Comparison of ENCODE assay signal across 8 cellular contexts in the genomic region with DNA sequence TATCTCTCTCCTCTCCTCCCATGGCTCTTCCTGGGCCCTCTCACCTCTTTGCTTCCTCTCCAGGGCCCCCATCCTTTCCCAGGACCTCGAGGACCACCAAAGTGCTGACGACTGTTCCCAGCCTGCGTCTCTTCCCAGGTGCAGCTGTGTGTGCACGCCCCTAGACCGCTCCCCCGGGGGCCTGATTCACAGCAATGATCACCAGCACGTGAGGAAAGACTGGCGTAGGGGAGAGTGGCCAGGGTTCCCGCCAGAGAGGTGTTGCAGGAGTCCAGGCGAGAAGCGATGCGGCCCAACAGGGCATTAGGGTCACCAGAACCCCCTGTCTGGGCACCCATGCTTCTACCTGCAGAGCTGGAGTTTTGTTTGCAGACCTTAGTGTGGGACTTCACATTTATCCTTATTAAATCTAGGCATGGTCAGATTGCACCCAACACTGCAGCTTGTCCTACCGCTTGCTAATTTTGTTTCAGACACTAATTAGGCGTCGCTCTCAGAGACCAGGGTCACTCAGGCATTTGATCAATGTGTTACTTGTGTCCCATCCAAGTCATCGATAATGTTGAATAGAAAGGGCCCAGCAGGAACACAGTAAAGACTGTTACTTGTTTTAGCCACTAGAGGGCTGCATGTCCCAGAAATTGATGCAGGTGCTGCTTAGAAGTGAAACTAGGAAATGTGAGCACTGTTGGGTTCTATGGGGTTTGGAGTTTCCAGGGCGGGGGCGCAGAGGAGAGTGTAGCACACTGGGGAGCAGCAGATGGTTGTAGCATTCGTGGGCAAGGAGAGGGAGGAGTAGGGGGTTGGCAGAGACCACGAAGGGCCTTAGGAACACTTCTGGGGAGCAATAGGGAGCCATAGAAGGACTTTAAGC. TPM values are rescaled to one million over a fixed set of nuclear protein-coding genes. Genes with fewer than 3 reads are reported as not detected.
A peak's percentile ranks its signal among the peaks of the same experiment; 100 is the strongest.
DNase-seq lines count a peak whose midpoint lies in the region; ATAC-seq and TF ChIP-seq lines count a peak whose summit lies in the region.

No MANE protein-coding gene starts in this region.

- DNase-seq in Caco-2: peak; percentile 75
- DNase-seq in HK-2 (ENCODE audit: unreplicated experiment): peak; percentile 22
- peak; percentile 63 for DNase-seq in PC-3
- peak; percentile 33 for DNase-seq in activated T-cell treated with anti-CD3 and anti-CD28 coated beads for 48 hours (ENCODE audit: low read depth)
- DNase-seq in esophagus squamous epithelium (lab: John Stamatoyannopoulos, UW): no peak
- peak; percentile 39 for DNase-seq in nephron progenitor cell
- peak; percentile 41 for DNase-seq in stomach

- no peaks in the 10 kb centered on the region for H4K20me1 ChIP-seq in PC-3 (ENCODE audit: low read length)

- H2AFZ ChIP-seq in PC-3 (ENCODE audit: low read length): peak overlapping the region; percentile 73

- WGBS in esophagus squamous epithelium, 2 donors: 8 to 14% methylated on average over 9 to 13 of the region's 20 CpGs
- WGBS in stomach, 5 donors: 38 to 44% (median 40%) methylated on average over 19 to 20 of the region's 20 CpGs

- CTCF ChIA-PET in Caco-2 (lab: Charles Lee) (interaction anchor here (0.7 to 1.1 kb wide), 5 partner anchors 76 to 355 kb away, joined by 3 to 6 read pairs (median 4); a partner anchor contains a TSS), PC-3 (lab: Charles Lee) (no interaction called here)

- peak; percentile 86 to 91 for TF ChIP-seq CTCF in Caco-2 (IDR thresholded peaks at IDR 0.05; ENCODE audit: insufficient read depth in 1 of 2, low read depth in 1 of 2, low read length in 1 of 2, severe bottlenecking in 1 of 2, unreplicated experiment in 1 of 2)
- peak; percentile 89 for TF ChIP-seq CTCF in PC-3 (conservative IDR thresholded peaks at IDR 0.05; ENCODE audit: low read depth, low read length)
- peak; percentile 71 to 91 (median 90) for TF ChIP-seq CTCF in esophagus squamous epithelium (IDR thresholded peaks at IDR 0.05)
- peak; percentile 84 for TF ChIP-seq CTCF in nephron progenitor cell (IDR thresholded peaks at IDR 0.05)
- TF ChIP-seq CTCF in stomach (IDR thresholded peaks at IDR 0.05): peak in 5 of 7 experiments; percentile 81 to 93 (median 86)

- H3K9me3 Mint-ChIP-seq in Caco-2 (ENCODE audit: unreplicated experiment) (no peaks in the 10 kb centered on the region), nephron progenitor cell (no peaks in the 10 kb centered on the region)

- H3K4me1 Mint-ChIP-seq in Caco-2 (ENCODE audit: low read depth, unreplicated experiment): peaks cover 33% of the 10 kb centered on the region
- H3K4me1 Mint-ChIP-seq in nephron progenitor cell: peaks cover 48% of the 10 kb centered on the region

- no peak for TF ChIP-seq POLR2A in esophagus squamous epithelium (IDR thresholded peaks at IDR 0.05)
- TF ChIP-seq POLR2A in stomach (IDR thresholded peaks at IDR 0.05): no peak

- ATAC-seq in GM19455 (IDR thresholded peaks at IDR 0.05; ENCODE audit: unreplicated experiment) (peak; percentile 95), PC-3 (peak; percentile 81)

- no peaks in the 10 kb centered on the region for H3K79me2 ChIP-seq in PC-3 (ENCODE audit: low read length)

- H3K9ac ChIP-seq in PC-3 (ENCODE audit: low read length): no peak overlapping the region

- POLR2A ChIA-PET in Caco-2 (lab: Charles Lee): no interaction called here
- POLR2A ChIA-PET in PC-3 (lab: Charles Lee; ENCODE audit: unreplicated experiment): no interaction called here

- BruUV-seq in Caco-2 (replicated peaks; lab: Mats Ljungman, UMichigan) (no TSS peak), PC-3 (replicated peaks; lab: Mats Ljungman, UMichigan) (no TSS peak)

- peak overlapping the region; percentile 75 for H3K4me2 ChIP-seq in PC-3 (ENCODE audit: low read length)

- H3K27me3 ChIP-seq in Caco-2 (replicated peaks; ENCODE audit: control insufficient read depth, insufficient read depth, low read length) (no peaks in the 10 kb centered on the region), PC-3 (ENCODE audit: low read length) (no peaks in the 10 kb centered on the region), esophagus squamous epithelium (no peaks in the 10 kb centered on the region), stomach (no peaks in the 10 kb centered on the region)

- TF ChIP-seq EP300 in stomach (IDR thresholded peaks at IDR 0.05): no peak

- no peaks in the 10 kb centered on the region for H3K9me2 ChIP-seq in PC-3 (replicated peaks; ENCODE audit: low read length)

- no peaks in the 10 kb centered on the region for H3K27me3 Mint-ChIP-seq in Caco-2 (ENCODE audit: insufficient read depth, unreplicated experiment)
- H3K27me3 Mint-ChIP-seq in nephron progenitor cell (ENCODE audit: low read depth, poor library complexity): peaks cover 9% of the 10 kb centered on the region

- intact Hi-C loops in Caco-2 (cut with micrococcal nuclease; ENCODE audit: unreplicated experiment) (loop anchor here (1.0 to 10.0 kb wide), 7 partner anchors 72 to 544 kb away; no protein-coding TSS in a partner anchor), PC-3 (cut with micrococcal nuclease) (loop anchor here (1.0 kb wide), 2 partner anchors 136 to 306 kb away; no protein-coding TSS in a partner anchor), esophagus squamous epithelium (cut with DNase I) (loop anchor here (5.0 kb wide), 2 partner anchors 136 to 306 kb away; no protein-coding TSS in a partner anchor), stomach (cut with DNase I; ENCODE audit: low total_unique reads) (loop anchor here (5.0 kb wide), 1 partner anchor 136 kb away; no protein-coding TSS in a partner anchor)

- H3K27ac ChIP-seq in PC-3 (ENCODE audit: low read length) (no peak overlapping the region), esophagus squamous epithelium (peak overlapping the region in 2 of 4 donors; percentile 51 to 67), stomach (peak overlapping the region in 4 of 5 donors; percentile 48 to 92 (median 72))

- H3K4me3 Mint-ChIP-seq in Caco-2 (ENCODE audit: unreplicated experiment) (peak overlapping the region; percentile 57), nephron progenitor cell (no peak overlapping the region)

- H3K36me3 Mint-ChIP-seq in Caco-2 (ENCODE audit: insufficient read depth, unreplicated experiment): peaks cover 6% of the 10 kb centered on the region
- no peaks in the 10 kb centered on the region for H3K36me3 Mint-ChIP-seq in nephron progenitor cell (ENCODE audit: low read depth)

- H3K9me3 ChIP-seq in Caco-2: no peaks in the 10 kb centered on the region
- no peaks in the 10 kb centered on the region for H3K9me3 ChIP-seq in PC-3 (ENCODE audit: low read length)
- H3K9me3 ChIP-seq in esophagus squamous epithelium: no peaks in the 10 kb centered on the region
- no peaks in the 10 kb centered on the region for H3K9me3 ChIP-seq in stomach

- H3K36me3 ChIP-seq in Caco-2 (ENCODE audit: control insufficient read depth, insufficient read depth, low read length): no peaks in the 10 kb centered on the region
- no peaks in the 10 kb centered on the region for H3K36me3 ChIP-seq in PC-3 (ENCODE audit: low read depth, low read length)
- H3K36me3 ChIP-seq in esophagus squamous epithelium: no peaks in the 10 kb centered on the region
- H3K36me3 ChIP-seq in stomach: no peaks in the 10 kb centered on the region

- H3K4me1 ChIP-seq in Caco-2 (peaks cover 28% of the 10 kb centered on the region), PC-3 (ENCODE audit: insufficient read depth, low read length) (no peaks in the 10 kb centered on the region), esophagus squamous epithelium (peaks cover 6 to 54% (median 12%) of the 10 kb centered on the region in 3 donors), stomach (peaks cover 26 to 64% (median 52%) of the 10 kb centered on the region in 4 donors)

- H3K27ac Mint-ChIP-seq in Caco-2 (ENCODE audit: unreplicated experiment) (peak overlapping the region; percentile 69), nephron progenitor cell (peak overlapping the region; percentile 26)

- H3F3A ChIP-seq in PC-3 (ENCODE audit: low read length, unreplicated experiment): no peaks in the 10 kb centered on the region

- H3K4me3 ChIP-seq in Caco-2 (ENCODE audit: low read depth, low read length): no peak overlapping the region
- peak overlapping the region; percentile 47; the same call in 1 of the 2 replicates for H3K4me3 ChIP-seq in PC-3 (ENCODE audit: low read length)
- H3K4me3 ChIP-seq in esophagus squamous epithelium: peak overlapping the region in 3 of 4 donors; percentile 32 to 55 (median 33)
- peak overlapping the region; percentile 15 to 34 (median 28) for H3K4me3 ChIP-seq in stomach

RNA-seq across cellular contexts. Expression of a gene that starts 53.2 kb away (rescaled TPM):
- 14.4 and 15.9 TPM in 2 replicates for total RNA-seq in Caco-2 (2022)
- 3.7 and 17.6 TPM in 2 replicates for total RNA-seq in PC-3 (2014; rRNA removed)
- 1 to 10 TPM; 1.1 to 4.0 (median 2.8) TPM for total RNA-seq in esophagus squamous epithelium
- total RNA-seq in stomach: 10 to 100 TPM; 11.0 to 37.5 (median 18.4) TPM
- 1 to 10 TPM; 4.5 to 5.2 (median 4.7) TPM for polyA plus RNA-seq in stomach
